ENCODE assay signal across 16 cellular contexts in genomic region chr19:1661995-1662394, GRCh38. TPM values are rescaled to one million over a fixed set of nuclear protein-coding genes. Genes with fewer than 3 reads are reported as not detected.
A peak's percentile ranks its signal among the peaks of the same experiment; 100 is the strongest.
DNase-seq lines count a peak whose midpoint lies in the region; ATAC-seq, FAIRE-seq and TF ChIP-seq lines count a peak whose summit lies in the region.
"Had no signal": no experiment of that assay in that cellular context is flagged by ENCODE, and none has a peak within 500 bp of the region (broad histone marks: within the 10 kb centered on the region; RNA-seq: fewer than 3 reads in every experiment).

No MANE protein-coding gene starts in this region.

- H3K9ac ChIP-seq in BLaER1 (no peak overlapping the region), OCI-LY3 (ENCODE audit: low read length) (no peak overlapping the region), K562 (ENCODE audit: insufficient read depth in 1 of 2, low read depth in 2 of 2, low read length in 2 of 2) (no peak overlapping the region)

- CTCF ChIA-PET in K562 (lab: Yijun Ruan, JAX; ENCODE audit: low intra/inter-chr PET ratio): no interaction called here
- CTCF ChIA-PET in Calu3 (lab: Charles Lee): no interaction called here

- H4K20me1 ChIP-seq in BLaER1: no peaks in the 10 kb centered on the region
- H4K20me1 ChIP-seq in OCI-LY3 (ENCODE audit: insufficient read depth, low read length): no peaks in the 10 kb centered on the region
- no peaks in the 10 kb centered on the region for H4K20me1 ChIP-seq in K562 (replicated peaks; ENCODE audit: control insufficient read depth, insufficient read depth, low read length)

- no peak for ATAC-seq in K562
- ATAC-seq: HepG2 had no signal

- H3K79me2 ChIP-seq in OCI-LY3 (ENCODE audit: low read length) (no peaks in the 10 kb centered on the region), K562 (ENCODE audit: control insufficient read depth, insufficient read depth, low read length) (no peaks in the 10 kb centered on the region)

- TF ChIP-seq EP300 in K562 (IDR thresholded peaks at IDR 0.05; ENCODE audit: low read length): no peak

- in situ Hi-C loops in K562 (cut with MboI): no loop called here

- no peak for TF ChIP-seq RAD21 in K562 (CRISPR knock-in tag; conservative IDR thresholded peaks at IDR 0.05 in 1 of 2, IDR thresholded peaks at IDR 0.05 in 1 of 2)

- H3K36me3 ChIP-seq in BLaER1 (no peaks in the 10 kb centered on the region), OCI-LY3 (replicated peaks; ENCODE audit: low read depth, low read length) (peaks cover 7% of the 10 kb centered on the region), K562 (ENCODE audit: control insufficient read depth, insufficient read depth, low read length) (no peaks in the 10 kb centered on the region)
- H3K36me3 ChIP-seq: HAP-1 had no signal

- peaks cover 10% of the 10 kb centered on the region for H3K36me3 Mint-ChIP-seq in Calu3 (ENCODE audit: insufficient read depth, unreplicated experiment)
- H3K36me3 Mint-ChIP-seq: CD4-positive, alpha-beta memory T cell; IgD-negative memory B cell had no signal

- H3K9me1 ChIP-seq in K562 (ENCODE audit: control insufficient read depth, insufficient read depth, low read length): no peaks in the 10 kb centered on the region

- H3K4me1 ChIP-seq in BLaER1 (peaks cover 95% of the 10 kb centered on the region), OCI-LY3 (ENCODE audit: low read length) (peaks cover 70% of the 10 kb centered on the region), K562 (replicated peaks in 1 of 2; ENCODE audit: control insufficient read depth in 2 of 2, insufficient read depth in 2 of 2, low read length in 2 of 2) (peaks cover 6 to 39% of the 10 kb centered on the region in 2 experiments; a peak in 4 of 5 replicates)
- H3K4me1 ChIP-seq: HAP-1 had no signal

- H3K4me3 ChIP-seq in BLaER1 (no peak overlapping the region), OCI-LY3 (ENCODE audit: low read length) (no peak overlapping the region), K562 (no peak overlapping the region)
- H3K4me3 ChIP-seq: HAP-1 had no signal

- H3K27ac Mint-ChIP-seq in Calu3 (ENCODE audit: unreplicated experiment): no peak overlapping the region
- H3K27ac Mint-ChIP-seq: CD4-positive, alpha-beta memory T cell had no signal

- POLR2A ChIA-PET in K562 (lab: Yijun Ruan, JAX): interaction anchor here (2.3 kb wide), 1 partner anchor 9 kb away, joined by 5 read pairs; the partner anchor contains the start of gene TCF3

- intact Hi-C loops in K562 (cut with micrococcal nuclease) (no loop called here), Calu3 (cut with micrococcal nuclease; ENCODE audit: unreplicated experiment) (no loop called here)

- H3K4me3 Mint-ChIP-seq in Calu3 (ENCODE audit: low read depth, unreplicated experiment): no peak overlapping the region
- H3K4me3 Mint-ChIP-seq: CD4-positive, alpha-beta memory T cell had no signal

- H3K27me3 ChIP-seq in BLaER1 (no peaks in the 10 kb centered on the region), OCI-LY3 (ENCODE audit: low read depth, low read length) (no peaks in the 10 kb centered on the region), K562 (ENCODE audit: control insufficient read depth in 2 of 2, insufficient read depth in 2 of 2, low read length in 2 of 2) (no peaks in the 10 kb centered on the region)

- FAIRE-seq in K562 (lab: Jason Lieb, UNC): no peak
- FAIRE-seq: GM12891, HepG2 had no signal

- DNase-seq in K562 (ENCODE audit: extremely low read depth in 1 of 4, low spot score in 3 of 4) (no peak), pons (ENCODE audit: low spot score) (no peak), NCI-H1048 (lab: John Stamatoyannopoulos, UW) (no peak), Calu3 (no peak), CD1c-positive myeloid dendritic cell (ENCODE audit: extremely low spot score) (no peak)
- DNase-seq: 8988T; CD4-positive, alpha-beta memory T cell; DMS79 treated with DMSO at 0.1 percent for 48 hours; KG1 had no signal

- no peak for TF ChIP-seq CTCF in OCI-LY3 (IDR thresholded peaks at IDR 0.05; ENCODE audit: low read depth, low read length)
- TF ChIP-seq CTCF in K562 (IDR thresholded peaks at IDR 0.05 in 2 of 3, conservative IDR thresholded peaks at IDR 0.05 in 1 of 3; ENCODE audit: insufficient read depth in 2 of 3, low read depth in 1 of 3, low read length in 3 of 3): no peak
- no peak for TF ChIP-seq CTCF in Calu3 (IDR thresholded peaks at IDR 0.05; ENCODE audit: unreplicated experiment)

- H3K4me1 Mint-ChIP-seq in Calu3 (ENCODE audit: low read depth, unreplicated experiment): peaks cover 23% of the 10 kb centered on the region
- H3K4me1 Mint-ChIP-seq: CD4-positive, alpha-beta memory T cell had no signal

- H3K27me3 Mint-ChIP-seq in Calu3 (ENCODE audit: unreplicated experiment): no peaks in the 10 kb centered on the region
- H3K27me3 Mint-ChIP-seq: IgD-negative memory B cell had no signal

- 80% methylated on average over 4 of the region's 4 CpGs for WGBS in K562 (ENCODE audit: insufficient coverage, low coverage, missing lambda C conversion rate)

- no peaks in the 10 kb centered on the region for H3K9me3 Mint-ChIP-seq in Calu3 (ENCODE audit: low read depth, unreplicated experiment)
- H3K9me3 Mint-ChIP-seq: CD4-positive, alpha-beta memory T cell had no signal

- H3K9me3 ChIP-seq in BLaER1: no peaks in the 10 kb centered on the region; the same call in 1 of the 2 replicates
- H3K9me3 ChIP-seq in OCI-LY3 (ENCODE audit: insufficient read depth, low read length): peaks cover 12% of the 10 kb centered on the region; the same call in 1 of the 2 replicates
- no peaks in the 10 kb centered on the region for H3K9me3 ChIP-seq in K562 (replicated peaks; ENCODE audit: control insufficient read depth, insufficient read depth, low read depth, low read length)
- H3K9me3 ChIP-seq: HAP-1 had no signal

- H3K27ac ChIP-seq in BLaER1 (peak overlapping the region; percentile 23; the same call in 1 of the 2 replicates), OCI-LY3 (ENCODE audit: low read length) (peak overlapping the region; percentile 83), K562 (ENCODE audit: extremely low read depth, low read depth, low read length) (no peak overlapping the region)
- H3K27ac ChIP-seq: C4-2B had no signal

- no peak overlapping the region for H2AFZ ChIP-seq in OCI-LY3 (ENCODE audit: low read depth, low read length)
- H2AFZ ChIP-seq in K562 (ENCODE audit: low read depth, low read length): no peak overlapping the region

- BruUV-seq in K562 (replicated peaks; lab: Mats Ljungman, UMichigan): no TSS peak
- no TSS peak for BruUV-seq in Calu3 (replicated peaks; lab: Mats Ljungman, UMichigan)

- H3K4me2 ChIP-seq in BLaER1: peak overlapping the region; percentile 88
- no peak overlapping the region for H3K4me2 ChIP-seq in OCI-LY3 (ENCODE audit: low read length)
- H3K4me2 ChIP-seq in K562 (ENCODE audit: insufficient read depth, low read length): no peak overlapping the region

- no peak for TF ChIP-seq POLR2A in K562 (conservative IDR thresholded peaks at IDR 0.05)

TF ChIP-seq in K562, 482 proteins besides CTCF, POLR2A, EP300 and RAD21 (continues in another document):
- no peak for TF ChIP-seq NCOA6 (IDR thresholded peaks at IDR 0.05)

RNA-seq across cellular contexts. Expression of gene TCF3, which starts 9.6 kb away (rescaled TPM):
- 46.3 and 93.5 TPM in 2 replicates for total RNA-seq in K562 (2011; cell fraction: chromatin; rRNA removed; ENCODE audit: low replicate concordance)
- total RNA-seq in K562 (2011; cell fraction: nucleolus; rRNA removed): 72.8 and 74.5 TPM in 2 replicates
- 46.6 and 55.9 TPM in 2 replicates for total RNA-seq in K562 (2011; cell fraction: nucleoplasm; rRNA removed)
- total RNA-seq in K562 (2014; rRNA removed) (201 and 273 TPM in 2 replicates), K562 (2014; rRNA removed; fragmentation: Illumina TruSeq; extraction: Trizol) (34.6 and 36.1 TPM in 2 replicates), K562 (2015; rRNA removed; fragmentation: Illumina TruSeq; extraction: Trizol) (84.0 and 96.5 TPM in 2 replicates), K562 (2021) (229 and 259 TPM in 2 replicates), Calu3 (2022) (102 and 110 TPM in 2 replicates)
- polyA plus RNA-seq in K562 (2011; rRNA removed) (61.7 and 62.0 TPM in 2 replicates), K562 (2014; fragmentation: Illumina TruSeq; extraction: Trizol) (84.9 and 128 TPM in 2 replicates), K562 (2014; fragmentation: Nextera tagmentation; extraction: Ambion mirVana) (1 to 10 TPM; 5.6 to 5.7 TPM), K562 (2014; rRNA removed) (171 and 173 TPM in 2 replicates)
- 76.1 and 277 TPM in 2 replicates for polyA plus RNA-seq in K562 (2011; cell fraction: cytosol; rRNA removed)
- 97.7 and 198 TPM in 2 replicates for polyA plus RNA-seq in K562 (2011; cell fraction: nucleus; rRNA removed)
- polyA plus RNA-seq in K562 (2012): 117 and 145 TPM in 2 replicates
- polyA minus RNA-seq in K562 (2011; rRNA and poly(A)+ RNA removed): 17.3 and 29.0 TPM in 2 replicates
- polyA minus RNA-seq in K562 (2011; cell fraction: cytosol; rRNA and poly(A)+ RNA removed): 92.9 and 128 TPM in 2 replicates
- polyA minus RNA-seq in K562 (2011; cell fraction: nucleus; rRNA and poly(A)+ RNA removed): 30.5 and 31.8 TPM in 2 replicates

RNA-seq across cellular contexts. Expression of gene UQCR11, which starts 56.7 kb away (rescaled TPM):
- 49.4 and 136 TPM in 2 replicates for total RNA-seq in K562 (2011; cell fraction: chromatin; rRNA removed; ENCODE audit: low replicate concordance)
- total RNA-seq in K562 (2011; cell fraction: nucleolus; rRNA removed): 110 and 114 TPM in 2 replicates
- total RNA-seq in K562 (2011; cell fraction: nucleoplasm; rRNA removed): 78.5 and 82.1 TPM in 2 replicates
- total RNA-seq in K562 (2014; rRNA removed) (203 and 259 TPM in 2 replicates), K562 (2014; rRNA removed; fragmentation: Illumina TruSeq; extraction: Trizol) (62.7 and 65.9 TPM in 2 replicates), K562 (2015; rRNA removed; fragmentation: Illumina TruSeq; extraction: Trizol) (94.2 and 104 TPM in 2 replicates), K562 (2021) (355 and 411 TPM in 2 replicates), Calu3 (2022) (148 and 149 TPM in 2 replicates)
- polyA plus RNA-seq in K562 (2011; rRNA removed) (390 and 494 TPM in 2 replicates), K562 (2014; fragmentation: Illumina TruSeq; extraction: Trizol) (57.6 and 122 TPM in 2 replicates), K562 (2014; fragmentation: Nextera tagmentation; extraction: Ambion mirVana) (100 to 1,000 TPM; 225 to 394 TPM), K562 (2014; rRNA removed) (329 and 366 TPM in 2 replicates)
- 245 and 412 TPM in 2 replicates for polyA plus RNA-seq in K562 (2011; cell fraction: cytosol; rRNA removed)
- 128 and 175 TPM in 2 replicates for polyA plus RNA-seq in K562 (2011; cell fraction: nucleus; rRNA removed)
- 203 and 322 TPM in 2 replicates for polyA plus RNA-seq in K562 (2012)
- 24.6 and 35.3 TPM in 2 replicates for polyA minus RNA-seq in K562 (2011; rRNA and poly(A)+ RNA removed)
- 35.2 and 46.2 TPM in 2 replicates for polyA minus RNA-seq in K562 (2011; cell fraction: cytosol; rRNA and poly(A)+ RNA removed)
- polyA minus RNA-seq in K562 (2011; cell fraction: nucleus; rRNA and poly(A)+ RNA removed): 26.8 and 31.8 TPM in 2 replicates
